12 cellular contexts compared by ENCODE assay signal in genomic region chr14:60646202-60646886, GRCh38. TPM values are rescaled to one million over a fixed set of nuclear protein-coding genes. Genes with fewer than 3 reads are reported as not detected.
DNase-seq lines count a peak whose midpoint lies in the region; ATAC-seq and TF ChIP-seq lines count a peak whose summit lies in the region.
"Had no signal": no experiment of that assay in that cellular context is flagged by ENCODE, and none has a peak within 500 bp of the region (broad histone marks: within the 10 kb centered on the region; RNA-seq: fewer than 3 reads in every experiment).

No MANE protein-coding gene starts in this region.

- no peak for TF ChIP-seq CTCF in AG04450 (IDR thresholded peaks at IDR 0.05; ENCODE audit: low read depth, low read length)
- TF ChIP-seq CTCF in kidney epithelial cell (IDR thresholded peaks at IDR 0.05; ENCODE audit: insufficient read depth, low read length, poor library complexity, severe bottlenecking): no peak

- H3K27me3 ChIP-seq in AG04450 (ENCODE audit: control insufficient read depth, insufficient read depth, low read length) (no peaks in the 10 kb centered on the region), HUES6 (ENCODE audit: control insufficient read depth, insufficient read depth, low read length) (peaks cover 100% of the 10 kb centered on the region), SJCRH30 (no peaks in the 10 kb centered on the region), kidney epithelial cell (ENCODE audit: control insufficient read depth, insufficient read depth, low read length) (peaks cover 42% of the 10 kb centered on the region)

- POLR2A ChIA-PET in AG04450 (lab: Yijun Ruan, JAX): interaction anchor here (0.6 to 1.2 kb wide), 4 partner anchors 10 to 605 kb away, joined by 3 to 19 read pairs (median 5); no protein-coding TSS in a partner anchor

- CTCF ChIA-PET in AG04450 (lab: Charles Lee): interaction anchor here (0.7 to 1.0 kb wide), 4 partner anchors 9 to 260 kb away, joined by 3 to 8 read pairs (median 4); no protein-coding TSS in a partner anchor

- H3K9ac ChIP-seq in HUES6 (ENCODE audit: low read length): no peak overlapping the region

- H3K9me3 ChIP-seq in AG04450 (ENCODE audit: control insufficient read depth, insufficient read depth, low read length) (peaks cover 18% of the 10 kb centered on the region), HUES6 (ENCODE audit: control insufficient read depth, insufficient read depth, low read depth, low read length) (no peaks in the 10 kb centered on the region), SJCRH30 (replicated peaks) (no peaks in the 10 kb centered on the region)

- peaks cover 72% of the 10 kb centered on the region for H3K4me1 ChIP-seq in HUES6 (ENCODE audit: control insufficient read depth, insufficient read depth, low read length)
- H3K4me1 ChIP-seq in SJCRH30: peaks cover 8% of the 10 kb centered on the region

- DNase-seq in AG04450 (ENCODE audit: low read depth, low spot score) (no peak), SJCRH30 (peak; percentile 46 to 66), kidney epithelial cell (ENCODE audit: low read depth) (no peak), substantia nigra (lab: John Stamatoyannopoulos, UW) (no peak), hypothalamus (lab: John Stamatoyannopoulos, UW) (no peak), SIG-M5 (lab: John Stamatoyannopoulos, UW) (no peak)
- DNase-seq: activated B cell treated with CpG ODN at 0.5 μM for 24 hours; activated naive CD4-positive, alpha-beta T cell treated with anti-CD3 and anti-CD28 coated beads for 36 hours; CD8-positive, alpha-beta T cell had no signal

- H3K4me3 ChIP-seq in AG04450 (ENCODE audit: low read depth, low read length) (peak overlapping the region; percentile 88), HUES6 (ENCODE audit: low read depth, low read length) (peak overlapping the region; percentile 65; the same call in 1 of the 2 replicates), SJCRH30 (peak overlapping the region; percentile 81), kidney epithelial cell (ENCODE audit: low read depth, low read length) (peak overlapping the region; percentile 56)

- H3K27ac ChIP-seq in AG04450 (ENCODE audit: low read depth, low read length) (no peak overlapping the region), HUES6 (ENCODE audit: low read depth, low read length) (no peak overlapping the region), SJCRH30 (peak overlapping the region; percentile 69), substantia nigra (ENCODE audit: low read depth, low read length, poor library complexity, severe bottlenecking) (no peak overlapping the region)
- H3K27ac ChIP-seq: Peyer's patch had no signal

- no peaks in the 10 kb centered on the region for H3K36me3 ChIP-seq in HUES6 (ENCODE audit: control insufficient read depth, insufficient read depth, low read length)
- H3K36me3 ChIP-seq in SJCRH30: peaks cover 62% of the 10 kb centered on the region
- no peaks in the 10 kb centered on the region for H3K36me3 ChIP-seq in kidney epithelial cell (ENCODE audit: control insufficient read depth, insufficient read depth, low read length)
- H3K36me3 ChIP-seq: Peyer's patch had no signal

- ATAC-seq in GM21786 (IDR thresholded peaks at IDR 0.05; ENCODE audit: unreplicated experiment): no peak
- ATAC-seq: CD8-positive, alpha-beta T cell had no signal

RNA-seq across cellular contexts. Expression of gene SIX1, which starts 2.9 kb away (rescaled TPM):
- polyA plus RNA-seq in AG04450 (2011; rRNA removed): 25.6 and 26.9 TPM in 2 replicates
- 19.9 and 23.8 TPM in 2 replicates for polyA minus RNA-seq in AG04450 (2011; rRNA and poly(A)+ RNA removed)
- 63.4 and 65.0 TPM in 2 replicates for total RNA-seq in SJCRH30 (2014; rRNA removed; shearing (Covaris generic))
- 2.9 and 3.3 TPM in 2 replicates for total RNA-seq in kidney epithelial cell
- total RNA-seq: activated B cell treated with CpG ODN at 0.5 μM for 24 hours; activated naive CD4-positive, alpha-beta T cell treated with anti-CD3 and anti-CD28 coated beads for 36 hours; CD8-positive, alpha-beta T cell; Peyer's patch had no signal

Comparison
In these comparisons a context has a peak if more than half of its experiments do, and no peak if none do; other contexts are left out.
1. DNase-seq: peak in SJCRH30 (2 of 2); none in AG04450 (single experiment), kidney epithelial cell (single experiment), substantia nigra (0 of 49), hypothalamus (0 of 51) and SIG-M5 (single experiment).
2. RNA of gene SIX1, which starts 2.9 kb away (total RNA-seq): 63.4 to 65.0 TPM in SJCRH30; 2.9 to 3.3 TPM in kidney epithelial cell; every median in the first group is over 10 times any median in the second.
3. Peak in every context shown above with its lines, with median percentiles within 50 percentile points of each other: H3K4me3 ChIP-seq.